In the genomic region with DNA sequence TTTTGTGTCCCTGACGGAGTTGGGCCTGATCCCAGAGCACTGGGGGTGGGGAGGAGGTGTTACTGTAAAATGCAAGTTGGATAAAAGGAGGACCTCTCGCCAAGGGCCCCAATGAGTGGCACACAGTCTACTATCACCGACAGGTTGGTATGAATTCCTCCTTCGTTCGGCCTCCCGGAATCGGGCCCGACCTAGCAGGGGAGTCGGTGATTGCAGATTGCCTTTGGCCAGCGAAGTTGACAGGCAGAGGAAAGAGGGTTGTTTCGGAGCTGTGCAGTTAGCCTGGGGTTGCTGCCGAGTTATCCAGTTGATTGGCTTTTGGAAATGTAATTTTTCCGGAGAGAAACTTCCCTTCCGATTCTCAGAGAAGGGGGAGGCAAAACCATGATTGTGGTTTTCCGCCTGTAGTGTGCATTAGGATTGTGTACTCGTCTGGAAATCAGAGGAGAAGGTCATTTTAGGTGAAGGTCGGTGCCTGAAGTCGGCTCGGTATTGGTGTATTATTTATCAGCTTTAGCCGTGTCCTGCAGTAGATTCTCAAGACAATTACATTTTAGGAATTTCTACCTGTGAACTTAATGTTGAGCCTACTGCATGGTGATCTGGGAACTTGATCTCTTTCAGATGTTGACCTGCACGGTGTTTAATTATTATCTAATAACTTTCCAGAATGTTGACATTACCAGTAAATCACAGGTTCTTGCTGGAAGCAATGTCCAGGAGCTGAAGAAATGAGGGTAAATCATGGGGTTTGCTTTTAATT, we compare ENCODE assay signal across 1 cellular context.
TF ChIP-seq lines count a peak whose summit lies in the region.

No MANE protein-coding gene starts in this region.

TF ChIP-seq in IMR-90, 13 proteins besides CTCF, POLR2A, EP300 and RAD21:
- TF ChIP-seq, protein P1, sequence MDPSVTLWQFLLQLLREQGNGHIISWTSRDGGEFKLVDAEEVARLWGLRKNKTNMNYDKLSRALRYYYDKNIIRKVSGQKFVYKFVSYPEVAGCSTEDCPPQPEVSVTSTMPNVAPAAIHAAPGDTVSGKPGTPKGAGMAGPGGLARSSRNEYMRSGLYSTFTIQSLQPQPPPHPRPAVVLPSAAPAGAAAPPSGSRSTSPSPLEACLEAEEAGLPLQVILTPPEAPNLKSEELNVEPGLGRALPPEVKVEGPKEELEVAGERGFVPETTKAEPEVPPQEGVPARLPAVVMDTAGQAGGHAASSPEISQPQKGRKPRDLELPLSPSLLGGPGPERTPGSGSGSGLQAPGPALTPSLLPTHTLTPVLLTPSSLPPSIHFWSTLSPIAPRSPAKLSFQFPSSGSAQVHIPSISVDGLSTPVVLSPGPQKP (IDR thresholded peaks at IDR 0.05; ENCODE audit: borderline replicate concordance, low read depth, low read length): no peak
- TF ChIP-seq MAZ (IDR thresholded peaks at IDR 0.05; ENCODE audit: borderline replicate concordance, low read depth, low read length) (no peak; the same call in 1 of the 2 replicates), CEBPB (IDR thresholded peaks at IDR 0.05; ENCODE audit: low read depth, low read length) (no peak), SMC3 (IDR thresholded peaks at IDR 0.05; ENCODE audit: low read depth, low read length) (no peak), FOS (IDR thresholded peaks at IDR 0.05; ENCODE audit: low read depth, low read length) (no peak), NFE2L2 (IDR thresholded peaks at IDR 0.05; ENCODE audit: low read depth, low read length) (no peak), MAFK (IDR thresholded peaks at IDR 0.05; ENCODE audit: low read depth, low read length) (no peak)
- TF ChIP-seq, protein P2, sequence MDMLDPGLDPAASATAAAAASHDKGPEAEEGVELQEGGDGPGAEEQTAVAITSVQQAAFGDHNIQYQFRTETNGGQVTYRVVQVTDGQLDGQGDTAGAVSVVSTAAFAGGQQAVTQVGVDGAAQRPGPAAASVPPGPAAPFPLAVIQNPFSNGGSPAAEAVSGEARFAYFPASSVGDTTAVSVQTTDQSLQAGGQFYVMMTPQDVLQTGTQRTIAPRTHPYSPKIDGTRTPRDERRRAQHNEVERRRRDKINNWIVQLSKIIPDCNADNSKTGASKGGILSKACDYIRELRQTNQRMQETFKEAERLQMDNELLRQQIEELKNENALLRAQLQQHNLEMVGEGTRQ (IDR thresholded peaks at IDR 0.05; ENCODE audit: low read depth, low read length): no peak
